ENCODE assay signal across 1 cellular context in the genomic region with DNA sequence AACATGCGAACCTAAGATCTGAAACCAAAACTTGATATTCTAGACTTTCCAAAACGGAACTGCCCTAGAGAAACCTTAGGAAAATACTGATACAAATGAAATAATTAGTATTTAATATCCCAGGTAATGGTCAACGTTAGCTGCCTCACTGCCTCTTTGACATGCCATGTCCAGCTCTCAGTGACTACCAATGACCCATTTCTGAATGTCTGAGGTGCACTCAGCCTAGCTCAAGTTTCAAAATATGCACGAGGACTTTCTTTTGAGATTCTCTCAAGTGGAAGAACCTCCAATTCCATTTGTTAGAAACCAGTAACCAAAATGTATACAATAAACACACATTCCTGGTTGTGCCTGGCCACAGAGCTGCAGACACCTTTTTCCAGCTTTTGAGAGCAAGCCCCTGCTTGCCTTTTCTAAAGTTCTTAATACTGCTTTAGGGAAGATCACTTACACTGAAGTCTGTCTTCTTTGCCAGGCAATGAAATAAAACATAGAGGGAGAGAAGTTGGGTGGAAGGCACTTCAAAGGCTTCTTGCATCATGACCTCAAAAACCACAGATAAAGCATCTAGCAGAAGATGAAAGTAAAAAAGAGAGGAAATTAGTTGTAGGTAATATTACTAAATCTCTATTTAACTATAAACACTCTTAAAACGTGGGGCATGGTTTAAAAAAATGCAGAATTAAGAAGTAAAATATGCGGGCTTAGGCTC.
TF ChIP-seq lines count a peak whose summit lies in the region.

No MANE protein-coding gene starts in this region.

TF ChIP-seq in HCT116, 20 proteins besides CTCF, POLR2A, EP300 and RAD21 (continued from another document):
- TF ChIP-seq REST (IDR thresholded peaks at IDR 0.05; ENCODE audit: low read depth) (no peak), CEBPB (IDR thresholded peaks at IDR 0.05; ENCODE audit: low read depth) (no peak), SP1 (IDR thresholded peaks at IDR 0.05; ENCODE audit: low read depth) (no peak), YY1 (IDR thresholded peaks at IDR 0.05; ENCODE audit: extremely low read depth, insufficient replicate concordance, low read depth, low read length) (no peak), POLR2AphosphoS5 (IDR thresholded peaks at IDR 0.05; ENCODE audit: low read depth, low read length) (no peak), EGR1 (IDR thresholded peaks at IDR 0.05; ENCODE audit: low read depth) (no peak)
